20 cellular contexts compared by ENCODE assay signal in genomic region chr3:21786454-21786829, GRCh38. TPM values are rescaled to one million over a fixed set of nuclear protein-coding genes. Genes with fewer than 3 reads are reported as not detected.
"Had no signal": no experiment of that assay in that cellular context is flagged by ENCODE, and none has a peak within 500 bp of the region (broad histone marks: within the 10 kb centered on the region; RNA-seq: fewer than 3 reads in every experiment).

No MANE protein-coding gene starts in this region.

- DNase-seq: activated CD4-positive, alpha-beta memory T cell treated with anti-CD3 and anti-CD28 coated beads, Interleukin-2, amount 10 ng/mL, durations not matched to agents 7 days and 5 days; activated CD4-positive, alpha-beta T cell treated with anti-CD3 and anti-CD28 coated beads, Interleukin-2, amount 10 ng/mL, durations not matched to agents 24 days and 14 days; activated effector memory CD4-positive, alpha-beta T cell treated with anti-CD3 and anti-CD28 coated beads, Interleukin-2, amount 50 U/mL, for 16 hours; activated naive CD4-positive, alpha-beta T cell treated with anti-CD3 and anti-CD28 coated beads, Interleukin-2, amount 50 U/mL, for 16 hours; activated naive CD8-positive, alpha-beta T cell treated with anti-CD3 and anti-CD28 coated beads, Interleukin-2, amount 50 U/mL, for 24 hours; activated T-cell treated with anti-CD3 and anti-CD28 coated beads, Interleukin-2, amount 50 U/mL, for 72 hours; body of pancreas; central memory CD4-positive, alpha-beta T cell; effector memory CD4-positive, alpha-beta T cell; head of caudate nucleus; islet precursor cell; left colon; naive thymus-derived CD8-positive, alpha-beta T cell; retina; stimulated activated CD4-positive, alpha-beta T cell treated with anti-CD3 and anti-CD28 coated beads, Interleukin-4, amount 100 ng/mL, for 4 hours; stimulated activated naive CD8-positive, alpha-beta T cell treated with anti-CD3 and anti-CD28 coated beads, Interleukin-15, Interleukin-2, amounts not matched to agents 100 U/mL and 50 U/mL, for 24 hours; T-cell had no signal

- H3K4me1 ChIP-seq: body of pancreas had no signal

- H3K27ac ChIP-seq: body of pancreas, tibial nerve, VCaP had no signal

- H3K9me3 ChIP-seq: body of pancreas, tibial nerve had no signal

- ATAC-seq: activated CD4-positive, CD25-positive, alpha-beta regulatory T cell treated with anti-CD3 and anti-CD28 coated beads, Interleukin-2, amount 50 U/mL, for 24 hours; activated naive CD8-positive, alpha-beta T cell treated with anti-CD3 and anti-CD28 coated beads, Interleukin-2, amount 50 U/mL, for 24 hours; activated T-cell treated with anti-CD3 and anti-CD28 coated beads, Interleukin-2, amount 50 U/mL, for 72 hours; body of pancreas; left colon; naive thymus-derived CD8-positive, alpha-beta T cell; stimulated activated naive CD8-positive, alpha-beta T cell treated with anti-CD3 and anti-CD28 coated beads, Interleukin-15, Interleukin-2, amounts not matched to agents 100 U/mL and 50 U/mL, for 24 hours; T-cell had no signal

- H3K27me3 ChIP-seq: body of pancreas, tibial nerve had no signal

- H3K4me3 ChIP-seq: body of pancreas, tibial nerve had no signal

- H3K36me3 ChIP-seq: tibial nerve had no signal

RNA-seq across cellular contexts. Expression of gene ZNF385D, which starts 35.4 kb away (rescaled TPM):
- total RNA-seq: activated CD4-positive, alpha-beta memory T cell treated with anti-CD3 and anti-CD28 coated beads, Interleukin-2, amount 10 ng/mL, durations not matched to agents 7 days and 5 days; activated CD4-positive, alpha-beta T cell treated with anti-CD3 and anti-CD28 coated beads, Interleukin-2, amount 10 ng/mL, durations not matched to agents 24 days and 14 days; activated T-cell treated with anti-CD3 and anti-CD28 coated beads, Interleukin-2, amount 50 U/mL, for 72 hours; naive thymus-derived CD8-positive, alpha-beta T cell had no signal
- polyA plus RNA-seq: naive thymus-derived CD8-positive, alpha-beta T cell had no signal
